In genomic region chr3:185857208-185857607, GRCh38 we compare ENCODE assay signal across 31 cellular contexts.
"Had no signal": no experiment of that assay in that cellular context is flagged by ENCODE, and none has a peak within 500 bp of the region (broad histone marks: within the 10 kb centered on the region; RNA-seq: fewer than 3 reads in every experiment).

No MANE protein-coding gene starts in this region.

- ATAC-seq: natural killer cell; psoas muscle; right cardiac atrium; sciatic nerve; stimulated activated memory B cell treated with anti-CD40 and anti-IgM and Interleukin-4, amounts not matched to agents 10 μg/mL and 1 μg/mL and 100 μg/mL, for 72 hours; stimulated activated naive CD8-positive, alpha-beta T cell treated with anti-CD3 and anti-CD28 coated beads, Interleukin-15, amount 100 ng/mL, for 72 hours; stimulated activated naive CD8-positive, alpha-beta T cell treated with anti-CD3 and anti-CD28 coated beads, Interleukin-15, Interleukin-2, amounts not matched to agents 100 U/mL and 50 U/mL, for 24 hours; upper lobe of right lung had no signal

- H3K9ac ChIP-seq: neural progenitor cell, parathyroid adenoma had no signal

- H3K36me3 ChIP-seq: neural progenitor cell, ovary, spleen, suprapubic skin, tibial artery, transverse colon, upper lobe of right lung, uterus had no signal

- DNase-seq: natural killer cell; occipital lobe; ovary; posterior cingulate gyrus; psoas muscle; right cardiac atrium; spleen; stimulated activated CD4-positive, alpha-beta T cell treated with anti-CD3 and anti-CD28 coated beads, Interleukin-12 subunit alpha, Interleukin-12 subunit beta, amount 100 ng/mL, for 4 hours; stimulated activated CD4-positive, alpha-beta T cell treated with anti-CD3 and anti-CD28 coated beads, Interleukin-1b, Interleukin-23, amount 100 ng/mL, for 48 hours; stimulated activated CD4-positive, alpha-beta T cell treated with anti-CD3 and anti-CD28 coated beads, Interleukin-4, amount 100 ng/mL, for 1 hour; stimulated activated CD4-positive, alpha-beta T cell treated with anti-CD3 and anti-CD28 coated beads, Interleukin-4, amount 100 ng/mL, for 4 hours; stimulated activated CD8-positive, alpha-beta memory T cell treated with anti-CD3 and anti-CD28 coated beads, Interleukin-4, amount 100 ng/mL, for 48 hours; stimulated activated naive CD4-positive, alpha-beta T cell; stimulated activated naive CD8-positive, alpha-beta T cell treated with anti-CD3 and anti-CD28 coated beads, Interleukin-15, amount 100 ng/mL, for 72 hours; stimulated activated naive CD8-positive, alpha-beta T cell treated with anti-CD3 and anti-CD28 coated beads, Interleukin-15, Interleukin-2, amounts not matched to agents 100 U/mL and 50 U/mL, for 24 hours; substantia nigra; testis; tibial artery; transverse colon; upper lobe of right lung; uterus had no signal

- H3K9me3 ChIP-seq: ovary, suprapubic skin, testis, upper lobe of right lung, uterus had no signal

- H3K4me3 Mint-ChIP-seq: natural killer cell; nephron; neural progenitor cell; stimulated activated memory B cell treated with anti-CD40 and anti-IgM and Interleukin-4, amounts not matched to agents 10 μg/mL and 1 μg/mL and 100 μg/mL, for 72 hours; stimulated activated naive CD8-positive, alpha-beta T cell treated with anti-CD3 and anti-CD28 coated beads, Interleukin-15, amount 100 ng/mL, for 72 hours; type B pancreatic cell had no signal

- H3K27me3 Mint-ChIP-seq: progenitor cell of endocrine pancreas, type B pancreatic cell had no signal

- H3K9me3 Mint-ChIP-seq: type B pancreatic cell had no signal

- H2AFZ ChIP-seq: neural progenitor cell, parathyroid adenoma had no signal

- H3K4me1 ChIP-seq: neural progenitor cell, parathyroid adenoma, psoas muscle, spleen, suprapubic skin, testis, tibial artery, transverse colon, upper lobe of right lung, uterus had no signal

- H3K4me3 ChIP-seq: neural progenitor cell, ovary, psoas muscle, skin epidermis, smooth muscle cell, spleen, suprapubic skin, testis, tibial artery, transverse colon, upper lobe of right lung, uterus had no signal

- H3K4me1 Mint-ChIP-seq: natural killer cell; nephron; neural progenitor cell; stimulated activated memory B cell treated with anti-CD40 and anti-IgM and Interleukin-4, amounts not matched to agents 10 μg/mL and 1 μg/mL and 100 μg/mL, for 72 hours; stimulated activated naive CD8-positive, alpha-beta T cell treated with anti-CD3 and anti-CD28 coated beads, Interleukin-15, amount 100 ng/mL, for 72 hours had no signal

- H3K36me3 Mint-ChIP-seq: neural progenitor cell, type B pancreatic cell had no signal

- H3K27me3 ChIP-seq: neural progenitor cell, ovary, suprapubic skin, testis, tibial artery, transverse colon, upper lobe of right lung, uterus had no signal

- H3K27ac Mint-ChIP-seq: natural killer cell; nephron; neural progenitor cell; progenitor cell of endocrine pancreas; stimulated activated memory B cell treated with anti-CD40 and anti-IgM and Interleukin-4, amounts not matched to agents 10 μg/mL and 1 μg/mL and 100 μg/mL, for 72 hours; stimulated activated naive CD8-positive, alpha-beta T cell treated with anti-CD3 and anti-CD28 coated beads, Interleukin-15, amount 100 ng/mL, for 72 hours; type B pancreatic cell had no signal

- H3K4me2 ChIP-seq: neural progenitor cell, smooth muscle cell had no signal

- H3K27ac ChIP-seq: neural progenitor cell, ovary, parathyroid adenoma, psoas muscle, skin epidermis, spleen, suprapubic skin, testis, tibial artery, transverse colon, upper lobe of right lung, uterus had no signal
